Comparison of ENCODE assay signal across 14 cellular contexts in the genomic region with DNA sequence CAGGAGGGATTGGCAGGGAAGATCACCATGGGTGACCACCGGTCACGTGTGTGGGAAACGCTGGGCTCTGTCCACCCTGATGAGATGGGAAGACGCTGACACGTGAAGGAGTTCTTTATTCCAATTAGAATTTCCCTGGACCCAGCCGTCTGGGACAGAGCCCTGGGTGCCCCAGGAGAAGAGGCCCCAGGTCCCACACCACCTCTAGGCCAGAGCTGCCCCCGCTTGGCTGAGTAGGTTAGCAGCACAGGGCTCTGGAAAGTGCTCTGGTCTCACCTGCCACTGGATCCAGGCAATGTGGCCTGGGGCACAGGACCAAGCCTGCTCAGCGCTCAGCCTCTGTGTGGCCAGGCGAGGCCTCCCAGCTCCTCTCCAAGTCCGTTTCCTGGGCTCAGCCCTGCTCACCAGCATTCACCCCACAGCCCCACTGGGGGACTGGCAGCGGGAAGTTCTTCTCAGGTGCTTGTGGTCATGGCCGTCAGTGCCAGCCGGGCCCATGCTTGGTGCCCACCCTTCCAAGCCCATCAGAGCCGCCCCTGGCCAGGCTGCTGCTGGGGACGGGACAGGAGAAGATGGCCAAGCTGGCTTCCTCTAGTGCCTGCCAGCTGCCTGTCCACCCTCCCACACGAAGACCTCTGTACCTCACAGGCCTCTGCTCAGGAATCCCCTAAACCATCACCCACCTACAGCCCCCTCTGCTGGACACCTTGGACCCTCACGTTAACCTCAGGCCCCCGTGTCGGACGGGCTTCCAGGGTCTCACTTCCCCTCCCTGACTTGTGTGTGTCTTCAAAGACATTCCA.
DNase-seq lines count a peak whose midpoint lies in the region; ATAC-seq and TF ChIP-seq lines count a peak whose summit lies in the region.
"Had no signal": no experiment of that assay in that cellular context is flagged by ENCODE, and none has a peak within 500 bp of the region (broad histone marks: within the 10 kb centered on the region; RNA-seq: fewer than 3 reads in every experiment).

No MANE protein-coding gene starts in this region.

- H3K4me2 ChIP-seq in OCI-LY3 (ENCODE audit: low read length), result no peak overlapping the region
- H3K4me2 ChIP-seq in trophoblast cell (ENCODE audit: low read length), result no peak overlapping the region

- H3K4me1 ChIP-seq in OCI-LY3 (ENCODE audit: low read length) (no peaks in the 10 kb centered on the region), foreskin keratinocyte (no peaks in the 10 kb centered on the region), trophoblast cell (ENCODE audit: control insufficient read depth in 1 of 2, insufficient read depth in 2 of 2, low read length in 2 of 2) (no peaks in the 10 kb centered on the region)
- H3K4me1 ChIP-seq: Caco-2 had no signal

- H2AK5ac ChIP-seq in trophoblast cell (ENCODE audit: low read length), result no peak overlapping the region

- H3K4me1 Mint-ChIP-seq in activated CD8-positive, alpha-beta T cell treated with anti-CD3 and anti-CD28 coated beads for 36 hours (ENCODE audit: low read depth), result no peaks in the 10 kb centered on the region
- H3K4me1 Mint-ChIP-seq in activated CD8-positive, alpha-beta T cell treated with anti-CD3 and anti-CD28 coated beads, Interleukin-2, amount 10 ng/mL, durations not matched to agents 7 days and 5 days (ENCODE audit: low read depth), result no peaks in the 10 kb centered on the region
- no peaks in the 10 kb centered on the region for H3K4me1 Mint-ChIP-seq in progenitor cell of endocrine pancreas (ENCODE audit: low read depth)
- H3K4me1 Mint-ChIP-seq in immature natural killer cell, result no peaks in the 10 kb centered on the region

- H3K14ac ChIP-seq in trophoblast cell (ENCODE audit: low read length), result no peak overlapping the region

- H3K4ac ChIP-seq in trophoblast cell (ENCODE audit: low read depth, low read length), result no peak overlapping the region

- H3K36me3 ChIP-seq in OCI-LY3 (replicated peaks; ENCODE audit: low read depth, low read length) (no peaks in the 10 kb centered on the region), trophoblast cell (ENCODE audit: control insufficient read depth in 1 of 2, insufficient read depth in 2 of 2, low read length in 2 of 2) (no peaks in the 10 kb centered on the region)

- no peak overlapping the region for H3K23ac ChIP-seq in trophoblast cell (ENCODE audit: low read length)

- H3K4me3 Mint-ChIP-seq in activated CD8-positive, alpha-beta T cell treated with anti-CD3 and anti-CD28 coated beads for 36 hours, result no peak overlapping the region
- H3K4me3 Mint-ChIP-seq in activated CD8-positive, alpha-beta T cell treated with anti-CD3 and anti-CD28 coated beads, Interleukin-2, amount 10 ng/mL, durations not matched to agents 7 days and 5 days, result no peak overlapping the region
- H3K4me3 Mint-ChIP-seq in progenitor cell of endocrine pancreas (ENCODE audit: low read depth), result no peak overlapping the region
- no peak overlapping the region for H3K4me3 Mint-ChIP-seq in immature natural killer cell

- CTCF ChIA-PET in activated CD8-positive, alpha-beta T cell treated with anti-CD3 and anti-CD28 coated beads for 36 hours (lab: Charles Lee), result no interaction called here
- CTCF ChIA-PET in activated CD8-positive, alpha-beta T cell treated with anti-CD3 and anti-CD28 coated beads, Interleukin-2, amount 10 ng/mL, durations not matched to agents 7 days and 5 days (lab: Charles Lee), result no interaction called here

- no CpG with 5 or more reads among the region's 20 CpGs for WGBS in trophoblast cell (ENCODE audit: extremely low coverage, insufficient coverage, insufficient read length)

- no peak overlapping the region for H4K91ac ChIP-seq in trophoblast cell (ENCODE audit: low read depth, low read length)

- POLR2A ChIA-PET in activated CD8-positive, alpha-beta T cell treated with anti-CD3 and anti-CD28 coated beads for 36 hours (lab: Charles Lee), result no interaction called here
- POLR2A ChIA-PET in activated CD8-positive, alpha-beta T cell treated with anti-CD3 and anti-CD28 coated beads, Interleukin-2, amount 10 ng/mL, durations not matched to agents 7 days and 5 days (lab: Charles Lee), result no interaction called here

- H3K27ac Mint-ChIP-seq in activated CD8-positive, alpha-beta T cell treated with anti-CD3 and anti-CD28 coated beads for 36 hours, result no peak overlapping the region
- H3K27ac Mint-ChIP-seq in activated CD8-positive, alpha-beta T cell treated with anti-CD3 and anti-CD28 coated beads, Interleukin-2, amount 10 ng/mL, durations not matched to agents 7 days and 5 days, result no peak overlapping the region
- H3K27ac Mint-ChIP-seq in progenitor cell of endocrine pancreas (no peak overlapping the region), immature natural killer cell (no peak overlapping the region)

- H3K79me2 ChIP-seq in OCI-LY3 (ENCODE audit: low read length) (no peaks in the 10 kb centered on the region), trophoblast cell (ENCODE audit: control insufficient read depth, insufficient read depth, low read length, poor library complexity) (no peaks in the 10 kb centered on the region)

- no peak for ATAC-seq in activated CD8-positive, alpha-beta T cell treated with anti-CD3 and anti-CD28 coated beads for 36 hours
- ATAC-seq in activated CD8-positive, alpha-beta T cell treated with anti-CD3 and anti-CD28 coated beads, Interleukin-2, amount 10 ng/mL, durations not matched to agents 7 days and 5 days, result no peak
- ATAC-seq in foreskin keratinocyte, result no peak
- ATAC-seq in GM18517 (IDR thresholded peaks at IDR 0.05; ENCODE audit: unreplicated experiment), result no peak

- H3K9me3 ChIP-seq in OCI-LY3 (ENCODE audit: insufficient read depth, low read length) (no peaks in the 10 kb centered on the region), trophoblast cell (ENCODE audit: insufficient read depth, low read depth, low read length) (no peaks in the 10 kb centered on the region)
- H3K9me3 ChIP-seq: Caco-2 had no signal

- H4K20me1 ChIP-seq in OCI-LY3 (ENCODE audit: insufficient read depth, low read length), result no peaks in the 10 kb centered on the region

- intact Hi-C loops in activated CD8-positive, alpha-beta T cell treated with anti-CD3 and anti-CD28 coated beads for 36 hours (cut with micrococcal nuclease), result loop anchor here (10.0 kb wide), 1 partner anchor 177 kb away; the partner anchor contains the start of gene FGF19

- no peak overlapping the region for H4K8ac ChIP-seq in trophoblast cell (ENCODE audit: low read depth, low read length)

- H3K27me3 ChIP-seq in OCI-LY3 (ENCODE audit: low read depth, low read length) (no peaks in the 10 kb centered on the region; the same call in 1 of the 2 replicates), foreskin keratinocyte (peaks cover 5% of the 10 kb centered on the region), trophoblast cell (ENCODE audit: insufficient read depth, low read length) (no peaks in the 10 kb centered on the region)

- H2AFZ ChIP-seq in OCI-LY3 (ENCODE audit: low read depth, low read length), result no peak overlapping the region
- H2AFZ ChIP-seq in trophoblast cell (ENCODE audit: insufficient read depth, low read length, poor library complexity), result no peak overlapping the region

- no peaks in the 10 kb centered on the region for H3K27me3 Mint-ChIP-seq in activated CD8-positive, alpha-beta T cell treated with anti-CD3 and anti-CD28 coated beads for 36 hours
- H3K27me3 Mint-ChIP-seq in activated CD8-positive, alpha-beta T cell treated with anti-CD3 and anti-CD28 coated beads, Interleukin-2, amount 10 ng/mL, durations not matched to agents 7 days and 5 days (ENCODE audit: low read depth), result peaks cover 3% of the 10 kb centered on the region
- H3K27me3 Mint-ChIP-seq in progenitor cell of endocrine pancreas (peaks cover 3% of the 10 kb centered on the region), immature natural killer cell (ENCODE audit: low read depth in 3 of 3) (peaks cover 0 to 3% (median 3%) of the 10 kb centered on the region in 3 donors)

- H3K9ac ChIP-seq in OCI-LY3 (ENCODE audit: low read length) (no peak overlapping the region), trophoblast cell (ENCODE audit: low read length) (no peak overlapping the region)

- H4K12ac ChIP-seq in trophoblast cell (ENCODE audit: low read depth, low read length), result no peak overlapping the region

- no peak overlapping the region for H2BK12ac ChIP-seq in trophoblast cell (ENCODE audit: low read length)

- H3K27ac ChIP-seq in OCI-LY3 (ENCODE audit: low read length) (no peak overlapping the region), foreskin keratinocyte (no peak overlapping the region), trophoblast cell (ENCODE audit: low read depth, low read length) (no peak overlapping the region)

- H3K4me3 ChIP-seq in OCI-LY3 (ENCODE audit: low read length) (no peak overlapping the region), trophoblast cell (ENCODE audit: low read depth, low read length) (no peak overlapping the region)

- H3K18ac ChIP-seq in trophoblast cell (ENCODE audit: low read length), result no peak overlapping the region

- DNase-seq in activated CD8-positive, alpha-beta T cell treated with anti-CD3 and anti-CD28 coated beads for 36 hours, result peak; percentile 13
- DNase-seq in activated CD8-positive, alpha-beta T cell treated with anti-CD3 and anti-CD28 coated beads, Interleukin-2, amount 10 ng/mL, durations not matched to agents 7 days and 5 days, result no peak
- DNase-seq in foreskin keratinocyte (no peak), progenitor cell of endocrine pancreas (ENCODE audit: low spot score, unreplicated experiment) (no peak), trophoblast cell (no peak), immature natural killer cell (no peak)
- DNase-seq: anterior cingulate cortex; hippocampal formation; NCI-H2081; NCI-H526; stimulated activated naive CD4-positive, alpha-beta T cell had no signal

- no peaks in the 10 kb centered on the region for H3K79me1 ChIP-seq in trophoblast cell (ENCODE audit: low read length)

- TF ChIP-seq CTCF in activated CD8-positive, alpha-beta T cell treated with anti-CD3 and anti-CD28 coated beads for 36 hours (IDR thresholded peaks at IDR 0.05), result no peak
- TF ChIP-seq CTCF in OCI-LY3 (IDR thresholded peaks at IDR 0.05; ENCODE audit: low read depth, low read length) (peak; percentile 28), foreskin keratinocyte (conservative IDR thresholded peaks at IDR 0.05) (peak; percentile 24), progenitor cell of endocrine pancreas (IDR thresholded peaks at IDR 0.05; ENCODE audit: unreplicated experiment) (peak; percentile 37)

- no peak overlapping the region for H2BK5ac ChIP-seq in trophoblast cell (ENCODE audit: low read depth, low read length, poor library complexity)

- H3K9me3 Mint-ChIP-seq in activated CD8-positive, alpha-beta T cell treated with anti-CD3 and anti-CD28 coated beads for 36 hours, result no peaks in the 10 kb centered on the region
- no peaks in the 10 kb centered on the region for H3K9me3 Mint-ChIP-seq in activated CD8-positive, alpha-beta T cell treated with anti-CD3 and anti-CD28 coated beads, Interleukin-2, amount 10 ng/mL, durations not matched to agents 7 days and 5 days (ENCODE audit: insufficient read depth)
- H3K9me3 Mint-ChIP-seq in progenitor cell of endocrine pancreas (ENCODE audit: low read depth), result no peaks in the 10 kb centered on the region
- H3K9me3 Mint-ChIP-seq in immature natural killer cell, result no peaks in the 10 kb centered on the region

- H2BK120ac ChIP-seq in trophoblast cell (ENCODE audit: insufficient read depth, low read length, poor library complexity), result no peak overlapping the region

- H3K36me3 Mint-ChIP-seq in activated CD8-positive, alpha-beta T cell treated with anti-CD3 and anti-CD28 coated beads for 36 hours (ENCODE audit: low read depth), result no peaks in the 10 kb centered on the region
- no peaks in the 10 kb centered on the region for H3K36me3 Mint-ChIP-seq in activated CD8-positive, alpha-beta T cell treated with anti-CD3 and anti-CD28 coated beads, Interleukin-2, amount 10 ng/mL, durations not matched to agents 7 days and 5 days (ENCODE audit: low read depth)
- H3K36me3 Mint-ChIP-seq in progenitor cell of endocrine pancreas (ENCODE audit: insufficient read depth), result no peaks in the 10 kb centered on the region
- H3K36me3 Mint-ChIP-seq in immature natural killer cell, result no peaks in the 10 kb centered on the region
